In genomic region chr18:34592961-34593382, GRCh38 we compare ENCODE assay signal across 8 cellular contexts.
A peak's percentile ranks its signal among the peaks of the same experiment; 100 is the strongest.
DNase-seq lines count a peak whose midpoint lies in the region; ATAC-seq and TF ChIP-seq lines count a peak whose summit lies in the region.

No MANE protein-coding gene starts in this region.

- H3K4me3 ChIP-seq in left lung = peak overlapping the region in 1 of 2 donors; percentile 16
- H3K4me3 ChIP-seq in suprapubic skin = peak overlapping the region; percentile 21

- H3K36me3 ChIP-seq in left lung (no peaks in the 10 kb centered on the region), suprapubic skin (no peaks in the 10 kb centered on the region)

- no peak for TF ChIP-seq CTCF in left lung (IDR thresholded peaks at IDR 0.05)
- TF ChIP-seq CTCF in suprapubic skin (IDR thresholded peaks at IDR 0.05) = no peak

- no peaks in the 10 kb centered on the region for H3K4me1 ChIP-seq in left lung
- peaks cover 2% of the 10 kb centered on the region for H3K4me1 ChIP-seq in suprapubic skin

- peak overlapping the region; percentile 9 to 68 for H3K27ac ChIP-seq in left lung
- H3K27ac ChIP-seq in suprapubic skin = peak overlapping the region; percentile 55

- peak; percentile 88 for ATAC-seq in left lung
- ATAC-seq in HG02571 (IDR thresholded peaks at IDR 0.05; ENCODE audit: unreplicated experiment) = no peak
- ATAC-seq in HG03520 (IDR thresholded peaks at IDR 0.05; ENCODE audit: unreplicated experiment) = no peak
- ATAC-seq in HG03108 (IDR thresholded peaks at IDR 0.05; ENCODE audit: unreplicated experiment) = no peak

- H3K27me3 ChIP-seq in left lung (no peaks in the 10 kb centered on the region), suprapubic skin (no peaks in the 10 kb centered on the region)

- TF ChIP-seq EP300 in suprapubic skin (IDR thresholded peaks at IDR 0.05) = no peak

- H3K9me3 ChIP-seq in left lung = no peaks in the 10 kb centered on the region
- H3K9me3 ChIP-seq in suprapubic skin = no peaks in the 10 kb centered on the region

- DNase-seq in NCI-H2227 (lab: John Stamatoyannopoulos, UW; ENCODE audit: unreplicated experiment) (peak; percentile 19), ecto neural progenitor cell (ENCODE audit: low spot score) (peak; percentile 58), left lung (peak in 1 of 2 donors; percentile 61), suprapubic skin (ENCODE audit: low spot score in 2 of 2) (no peak), NCI-H2171 treated with DMSO at 0.1 percent for 48 hours (lab: John Stamatoyannopoulos, UW) (no peak)

- TF ChIP-seq POLR2A in suprapubic skin (IDR thresholded peaks at IDR 0.05) = no peak

- WGBS in suprapubic skin = 2% methylated on average over 8 of the region's 8 CpGs

- intact Hi-C loops in left lung (cut with DNase I) = no loop called here

Comparison
In these comparisons a context has a peak if more than half of its experiments do, and no peak if none do; other contexts are left out.
1. DNase-seq: peak in NCI-H2227 (single experiment) and ecto neural progenitor cell (single experiment); none in suprapubic skin (0 of 2) and NCI-H2171 treated with DMSO at 0.1 percent for 48 hours (single experiment).